ENCODE assay signal across 8 cellular contexts in genomic region chr1:43348809-43349593, GRCh38. TPM values are rescaled to one million over a fixed set of nuclear protein-coding genes. Genes with fewer than 3 reads are reported as not detected.
DNase-seq lines count a peak whose midpoint lies in the region; ATAC-seq and TF ChIP-seq lines count a peak whose summit lies in the region.

No MANE protein-coding gene starts in this region.

- POLR2A ChIA-PET in CD4-positive, alpha-beta memory T cell (lab: Charles Lee; ENCODE audit: partially characterized antibody), result interaction anchor here (1.0 to 2.3 kb wide), 4 partner anchors 9 to 582 kb away, joined by 3 to 10 read pairs (median 4); partner anchors contain the start of genes C1orf50, CDC20, ELOVL1 and HYI

- 0% methylated on average over 12 of the region's 72 CpGs for WGBS in esophagus muscularis mucosa

- peak; percentile 65 for ATAC-seq in HG02678 (IDR thresholded peaks at IDR 0.05; ENCODE audit: unreplicated experiment)

- H3K36me3 Mint-ChIP-seq in CD4-positive, alpha-beta memory T cell, result no peaks in the 10 kb centered on the region

- peak in 1 of 3 experiments; percentile 4 for TF ChIP-seq CTCF in esophagus muscularis mucosa (IDR thresholded peaks at IDR 0.05)

- H3K36me3 ChIP-seq in CD4-positive, alpha-beta memory T cell (ENCODE audit: insufficient read depth, low read length), result no peaks in the 10 kb centered on the region
- no peaks in the 10 kb centered on the region for H3K36me3 ChIP-seq in esophagus muscularis mucosa
- no peaks in the 10 kb centered on the region for H3K36me3 ChIP-seq in mucosa of stomach (ENCODE audit: control insufficient read depth, insufficient read depth, low read length)

- TF ChIP-seq POLR2A in esophagus muscularis mucosa (IDR thresholded peaks at IDR 0.05; ENCODE audit: low read depth), result no peak

- DNase-seq in CD4-positive, alpha-beta memory T cell, result peak; percentile 61 to 86 (median 77)
- DNase-seq in NCI-H748 (lab: John Stamatoyannopoulos, UW; ENCODE audit: unreplicated experiment), result peak; percentile 100
- peak; percentile 51 for DNase-seq in activated T-helper 1 cell treated with Interleukin-2 at 50 U/mL for 16 hours (ENCODE audit: low read depth)
- peak; percentile 92 for DNase-seq in esophagus muscularis mucosa (ENCODE audit: extremely low spot score)
- peak; percentile 35 for DNase-seq in superior temporal gyrus (ENCODE audit: extremely low spot score)
- no peak for DNase-seq in middle frontal gyrus (ENCODE audit: extremely low spot score, low spot score)

- intact Hi-C loops in CD4-positive, alpha-beta memory T cell (cut with micrococcal nuclease), result loop anchor here (1.0 kb wide), 2 partner anchors 9 to 19 kb away; partner anchors contain the start of genes CDC20 and ELOVL1
- intact Hi-C loops in esophagus muscularis mucosa (cut with DNase I), result loop anchor here (5.0 to 10.0 kb wide), 2 partner anchors 57 to 114 kb away; no protein-coding TSS in a partner anchor

- H3K9me3 Mint-ChIP-seq in CD4-positive, alpha-beta memory T cell, result no peaks in the 10 kb centered on the region

- TF ChIP-seq EP300 in esophagus muscularis mucosa (IDR thresholded peaks at IDR 0.05), result no peak

- H3K27me3 Mint-ChIP-seq in CD4-positive, alpha-beta memory T cell, result peaks cover 0 to 2% of the 10 kb centered on the region in 2 donors

- H3K4me3 Mint-ChIP-seq in CD4-positive, alpha-beta memory T cell, result peak overlapping the region; percentile 61 to 89 (median 84)

- H3K4me3 ChIP-seq in CD4-positive, alpha-beta memory T cell (ENCODE audit: low read length in 2 of 2), result peak overlapping the region in 1 of 2 donors; percentile 36
- H3K4me3 ChIP-seq in esophagus muscularis mucosa (peak overlapping the region; percentile 62 to 73 (median 70)), mucosa of stomach (ENCODE audit: low read length) (peak overlapping the region; percentile 22)

- no peaks in the 10 kb centered on the region for H3K27me3 ChIP-seq in CD4-positive, alpha-beta memory T cell (ENCODE audit: insufficient read depth, low read length)
- H3K27me3 ChIP-seq in esophagus muscularis mucosa, result no peaks in the 10 kb centered on the region
- H3K27me3 ChIP-seq in mucosa of stomach (ENCODE audit: control insufficient read depth, insufficient read depth, low read length), result no peaks in the 10 kb centered on the region

- CTCF ChIA-PET in CD4-positive, alpha-beta memory T cell (lab: Charles Lee; ENCODE audit: partially characterized antibody), result no interaction called here

- H3K27ac ChIP-seq in CD4-positive, alpha-beta memory T cell (ENCODE audit: low read depth, low read length), result peak overlapping the region; percentile 49
- peak overlapping the region; percentile 87 to 94 (median 90) for H3K27ac ChIP-seq in esophagus muscularis mucosa (replicated peaks in 1 of 4)

- no peaks in the 10 kb centered on the region for H3K9me3 ChIP-seq in CD4-positive, alpha-beta memory T cell (ENCODE audit: control insufficient read depth in 1 of 2, low read length in 2 of 2)
- H3K9me3 ChIP-seq in esophagus muscularis mucosa (no peaks in the 10 kb centered on the region), mucosa of stomach (ENCODE audit: control insufficient read depth, low read length) (no peaks in the 10 kb centered on the region)

- H3K4me1 ChIP-seq in CD4-positive, alpha-beta memory T cell (ENCODE audit: insufficient read depth, low read length), result peaks cover 5% of the 10 kb centered on the region
- H3K4me1 ChIP-seq in esophagus muscularis mucosa, result peaks cover 22 to 37% (median 23%) of the 10 kb centered on the region in 4 donors
- peaks cover 53% of the 10 kb centered on the region for H3K4me1 ChIP-seq in mucosa of stomach (ENCODE audit: control insufficient read depth, insufficient read depth, low read length)

- H3K9ac ChIP-seq in mucosa of stomach (ENCODE audit: low read length), result peak overlapping the region; percentile 87

- peaks cover 3 to 11% (median 11%) of the 10 kb centered on the region in 4 donors for H3K4me1 Mint-ChIP-seq in CD4-positive, alpha-beta memory T cell

- H3K27ac Mint-ChIP-seq in CD4-positive, alpha-beta memory T cell, result peak overlapping the region; percentile 81 to 99 (median 93)

RNA-seq across cellular contexts. Expression of gene CDC20, which starts 9.8 kb away (rescaled TPM):
- under 1 TPM in 1 of 2 experiments, not detected in 1; 0.32 TPM for total RNA-seq in CD4-positive, alpha-beta memory T cell
- under 1 TPM in 1 of 2 donors, not detected in 1; 0.14 TPM for polyA plus RNA-seq in CD4-positive, alpha-beta memory T cell
- 1 to 10 TPM in 1 of 4 donors, under 1 TPM in 1, not detected in 2; 0.42 to 1.7 TPM for total RNA-seq in esophagus muscularis mucosa

RNA-seq across cellular contexts. Expression of gene MPL, which starts 11.4 kb away (rescaled TPM):
- not detected for total RNA-seq in CD4-positive, alpha-beta memory T cell
- not detected for polyA plus RNA-seq in CD4-positive, alpha-beta memory T cell
- total RNA-seq in esophagus muscularis mucosa, result under 1 TPM in 2 of 4 donors, not detected in 2; 0.13 to 0.63 TPM

RNA-seq across cellular contexts. Expression of gene ELOVL1, which starts 18.8 kb away (rescaled TPM):
- 10 to 100 TPM; 45.3 to 46.0 TPM for total RNA-seq in CD4-positive, alpha-beta memory T cell
- polyA plus RNA-seq in CD4-positive, alpha-beta memory T cell, result 10 to 100 TPM; 86.4 to 99.3 TPM
- 10 to 100 TPM; 25.7 to 63.2 (median 49.1) TPM for total RNA-seq in esophagus muscularis mucosa

RNA-seq across cellular contexts. Expression of gene MED8, which starts 40.6 kb away (rescaled TPM):
- 10 to 100 TPM; 34.0 to 35.6 TPM for total RNA-seq in CD4-positive, alpha-beta memory T cell
- 10 to 100 TPM; 36.1 to 42.3 TPM for polyA plus RNA-seq in CD4-positive, alpha-beta memory T cell
- 10 to 100 TPM; 27.6 to 34.1 (median 32.0) TPM for total RNA-seq in esophagus muscularis mucosa

RNA-seq across cellular contexts. Expression of gene SZT2, which starts 40.7 kb away (rescaled TPM):
- 100 to 1,000 TPM; 135 to 153 TPM for total RNA-seq in CD4-positive, alpha-beta memory T cell
- 1 to 10 TPM in 1 of 2 donors, under 1 TPM in 1; 0.69 to 8.9 TPM for polyA plus RNA-seq in CD4-positive, alpha-beta memory T cell
- 10 to 100 TPM; 25.2 to 45.9 (median 31.3) TPM for total RNA-seq in esophagus muscularis mucosa
